1 cellular context compared by ENCODE assay signal in genomic region chr7:83427929-83428328, GRCh38.
A peak's percentile ranks its signal among the peaks of the same experiment; 100 is the strongest.
TF ChIP-seq lines count a peak whose summit lies in the region.

No MANE protein-coding gene starts in this region.

TF ChIP-seq in H1, 55 proteins besides CTCF, POLR2A, EP300 and RAD21:
- TF ChIP-seq TAF7 (optimal IDR thresholded peaks at IDR 0.05; ENCODE audit: borderline replicate concordance, low read depth, low read length) (no peak), SIN3A (conservative IDR thresholded peaks at IDR 0.05 in 1 of 2, IDR thresholded peaks at IDR 0.05 in 1 of 2; ENCODE audit: low read depth in 1 of 2, low read length in 2 of 2) (peak in 1 of 2 experiments; percentile 27; a peak in 1 of 4 replicates), JUN (IDR thresholded peaks at IDR 0.05; ENCODE audit: low read depth, low read length) (peak; percentile 60), SIX5 (IDR thresholded peaks at IDR 0.05; ENCODE audit: low read depth, low read length) (no peak), JUND (IDR thresholded peaks at IDR 0.05; ENCODE audit: low read length) (peak; percentile 95)
